ENCODE assay signal across 31 cellular contexts in the genomic region with DNA sequence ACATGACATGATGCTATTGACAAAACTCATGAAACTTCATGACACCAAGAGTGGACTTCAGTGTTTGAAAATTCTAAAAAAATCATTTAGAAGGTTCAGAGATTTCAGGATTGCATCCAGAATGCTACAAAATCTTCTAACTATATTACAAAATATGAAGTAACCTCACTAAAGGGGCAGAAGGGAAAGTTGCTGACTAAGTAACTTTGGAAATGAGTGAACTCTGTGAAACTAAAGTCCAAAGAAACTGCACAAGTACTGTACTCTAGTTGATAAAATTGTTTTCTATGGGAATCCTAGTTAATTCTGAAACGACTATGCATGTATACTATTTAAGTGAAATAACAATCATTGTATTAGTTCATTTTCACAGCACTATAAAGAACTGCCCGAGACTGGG.
"Had no signal": no experiment of that assay in that cellular context is flagged by ENCODE, and none has a peak within 500 bp of the region (broad histone marks: within the 10 kb centered on the region; RNA-seq: fewer than 3 reads in every experiment).

No MANE protein-coding gene starts in this region.

- H3K4me1 Mint-ChIP-seq: naive thymus-derived CD8-positive, alpha-beta T cell; stimulated activated memory B cell treated with anti-CD40 and anti-IgM and Interleukin-4, amounts not matched to agents 10 μg/mL and 1 μg/mL and 100 μg/mL, for 72 hours; stimulated activated naive CD8-positive, alpha-beta T cell treated with anti-CD3 and anti-CD28 coated beads, Interleukin-15, amount 100 ng/mL, for 72 hours had no signal

- ATAC-seq: naive thymus-derived CD8-positive, alpha-beta T cell; natural killer cell treated with Interleukin-12 subunit alpha and Interleukin-12 subunit beta and Interleukin-15 and Interleukin-18, amount 100 ng/mL, for 72 hours; psoas muscle; right cardiac atrium; sciatic nerve; stimulated activated memory B cell treated with anti-CD40 and anti-IgM and Interleukin-4, amounts not matched to agents 10 μg/mL and 1 μg/mL and 100 μg/mL, for 72 hours; stimulated activated naive CD8-positive, alpha-beta T cell treated with anti-CD3 and anti-CD28 coated beads, Interleukin-15, amount 100 ng/mL, for 72 hours; stimulated activated naive CD8-positive, alpha-beta T cell treated with anti-CD3 and anti-CD28 coated beads, Interleukin-15, Interleukin-2, amounts not matched to agents 100 U/mL and 50 U/mL, for 24 hours; upper lobe of right lung had no signal

- H3K27me3 ChIP-seq: neural progenitor cell, ovary, suprapubic skin, testis, tibial artery, transverse colon, upper lobe of right lung, uterus had no signal

- H3K36me3 ChIP-seq: neural progenitor cell, ovary, spleen, suprapubic skin, tibial artery, transverse colon, upper lobe of right lung, uterus had no signal

- H3K9me3 Mint-ChIP-seq: neural progenitor cell; stimulated activated memory B cell treated with anti-CD40 and anti-IgM and Interleukin-4, amounts not matched to agents 10 μg/mL and 1 μg/mL and 100 μg/mL, for 72 hours; stimulated activated naive CD8-positive, alpha-beta T cell treated with anti-CD3 and anti-CD28 coated beads, Interleukin-15, amount 100 ng/mL, for 72 hours had no signal

- H3K79me2 ChIP-seq: parathyroid adenoma had no signal

- H3K27ac Mint-ChIP-seq: naive thymus-derived CD8-positive, alpha-beta T cell; natural killer cell treated with Interleukin-12 subunit alpha and Interleukin-12 subunit beta and Interleukin-15 and Interleukin-18, amount 100 ng/mL, for 72 hours; neural progenitor cell; progenitor cell of endocrine pancreas; stimulated activated memory B cell treated with anti-CD40 and anti-IgM and Interleukin-4, amounts not matched to agents 10 μg/mL and 1 μg/mL and 100 μg/mL, for 72 hours; type B pancreatic cell had no signal

- H3K4me1 ChIP-seq: parathyroid adenoma, psoas muscle, spleen, suprapubic skin, testis, tibial artery, transverse colon, upper lobe of right lung, uterus had no signal

- DNase-seq: naive thymus-derived CD8-positive, alpha-beta T cell; occipital lobe; ovary; posterior cingulate gyrus; psoas muscle; right cardiac atrium; spleen; stimulated activated CD4-positive, alpha-beta T cell treated with anti-CD3 and anti-CD28 coated beads, Interleukin-12 subunit alpha, Interleukin-12 subunit beta, amount 100 ng/mL, for 4 hours; stimulated activated CD4-positive, alpha-beta T cell treated with anti-CD3 and anti-CD28 coated beads, Interleukin-1b, Interleukin-23, amount 100 ng/mL, for 48 hours; stimulated activated CD4-positive, alpha-beta T cell treated with anti-CD3 and anti-CD28 coated beads, Interleukin-4, amount 100 ng/mL, for 1 hour; stimulated activated CD4-positive, alpha-beta T cell treated with anti-CD3 and anti-CD28 coated beads, Interleukin-4, amount 100 ng/mL, for 4 hours; stimulated activated CD8-positive, alpha-beta memory T cell treated with anti-CD3 and anti-CD28 coated beads, Interleukin-4, amount 100 ng/mL, for 48 hours; stimulated activated naive CD4-positive, alpha-beta T cell; stimulated activated naive CD8-positive, alpha-beta T cell treated with anti-CD3 and anti-CD28 coated beads, Interleukin-15, amount 100 ng/mL, for 72 hours; stimulated activated naive CD8-positive, alpha-beta T cell treated with anti-CD3 and anti-CD28 coated beads, Interleukin-15, Interleukin-2, amounts not matched to agents 100 U/mL and 50 U/mL, for 24 hours; substantia nigra; testis; tibial artery; transverse colon; upper lobe of right lung; uterus had no signal

- H2AFZ ChIP-seq: neural progenitor cell, parathyroid adenoma had no signal

- H3K4me3 Mint-ChIP-seq: naive thymus-derived CD8-positive, alpha-beta T cell; natural killer cell treated with Interleukin-12 subunit alpha and Interleukin-12 subunit beta and Interleukin-15 and Interleukin-18, amount 100 ng/mL, for 72 hours; neural progenitor cell; stimulated activated memory B cell treated with anti-CD40 and anti-IgM and Interleukin-4, amounts not matched to agents 10 μg/mL and 1 μg/mL and 100 μg/mL, for 72 hours; stimulated activated naive CD8-positive, alpha-beta T cell treated with anti-CD3 and anti-CD28 coated beads, Interleukin-15, amount 100 ng/mL, for 72 hours; type B pancreatic cell had no signal

- H3K36me3 Mint-ChIP-seq: naive thymus-derived CD8-positive, alpha-beta T cell; natural killer cell treated with Interleukin-12 subunit alpha and Interleukin-12 subunit beta and Interleukin-15 and Interleukin-18, amount 100 ng/mL, for 72 hours; neural progenitor cell; stimulated activated memory B cell treated with anti-CD40 and anti-IgM and Interleukin-4, amounts not matched to agents 10 μg/mL and 1 μg/mL and 100 μg/mL, for 72 hours; type B pancreatic cell had no signal

- H3K27me3 Mint-ChIP-seq: naive thymus-derived CD8-positive, alpha-beta T cell; natural killer cell treated with Interleukin-12 subunit alpha and Interleukin-12 subunit beta and Interleukin-15 and Interleukin-18, amount 100 ng/mL, for 72 hours; progenitor cell of endocrine pancreas; stimulated activated memory B cell treated with anti-CD40 and anti-IgM and Interleukin-4, amounts not matched to agents 10 μg/mL and 1 μg/mL and 100 μg/mL, for 72 hours; stimulated activated naive CD8-positive, alpha-beta T cell treated with anti-CD3 and anti-CD28 coated beads, Interleukin-15, amount 100 ng/mL, for 72 hours; type B pancreatic cell had no signal

- H3K9ac ChIP-seq: neural progenitor cell, parathyroid adenoma had no signal

- H3K27ac ChIP-seq: ovary, parathyroid adenoma, psoas muscle, skin epidermis, spleen, suprapubic skin, testis, tibial artery, transverse colon, upper lobe of right lung, uterus had no signal

- H3K9me3 ChIP-seq: ovary, psoas muscle, spleen, suprapubic skin, testis, tibial artery, transverse colon, upper lobe of right lung, uterus had no signal

- H3K4me3 ChIP-seq: neural progenitor cell, ovary, psoas muscle, skin epidermis, smooth muscle cell, spleen, suprapubic skin, testis, tibial artery, transverse colon, upper lobe of right lung, uterus had no signal
